20 cellular contexts compared by ENCODE assay signal in the genomic region with DNA sequence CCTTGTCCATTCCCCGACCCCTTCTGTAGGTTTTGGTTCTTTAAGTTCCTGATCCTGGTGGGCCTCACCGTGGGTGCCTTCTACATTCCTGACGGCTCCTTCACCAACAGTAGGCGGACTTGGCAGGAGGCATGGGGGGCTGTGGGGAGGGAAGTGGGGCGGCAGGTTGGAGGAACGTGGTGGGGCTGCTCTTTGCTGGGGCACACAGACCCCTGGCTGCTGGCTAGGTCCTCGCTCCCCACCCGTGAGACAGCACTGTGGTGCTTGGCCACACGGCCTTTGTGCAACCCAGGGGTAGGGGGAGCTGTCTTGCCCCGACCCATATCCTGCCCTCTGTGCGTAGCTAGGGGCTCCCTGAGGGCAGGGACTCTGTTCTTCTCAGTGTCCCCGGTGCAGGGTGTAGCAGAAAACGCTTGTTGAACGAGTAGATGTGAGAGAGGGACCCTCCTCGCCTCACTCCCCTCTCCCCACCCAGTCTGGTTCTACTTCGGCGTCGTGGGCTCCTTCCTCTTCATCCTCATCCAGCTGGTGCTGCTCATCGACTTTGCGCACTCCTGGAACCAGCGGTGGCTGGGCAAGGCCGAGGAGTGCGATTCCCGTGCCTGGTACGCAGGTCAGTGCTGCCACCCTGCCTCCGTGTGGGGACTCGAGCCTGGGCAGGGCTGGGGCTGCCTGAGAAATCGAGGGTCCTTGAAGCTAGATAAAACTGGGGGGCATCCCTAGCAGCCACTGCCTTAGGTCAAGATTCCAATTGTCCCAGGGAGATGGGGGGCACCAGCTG. TPM values are rescaled to one million over a fixed set of nuclear protein-coding genes. Genes with fewer than 3 reads are reported as not detected.
DNase-seq lines count a peak whose midpoint lies in the region; ATAC-seq and TF ChIP-seq lines count a peak whose summit lies in the region.
"Had no signal": no experiment of that assay in that cellular context is flagged by ENCODE, and none has a peak within 500 bp of the region (broad histone marks: within the 10 kb centered on the region; RNA-seq: fewer than 3 reads in every experiment).

No MANE protein-coding gene starts in this region.

- DNase-seq in colonic mucosa (no peak), naive B cell (no peak), midbrain (lab: John Stamatoyannopoulos, UW) (no peak)
- no peak for DNase-seq in activated naive CD8-positive, alpha-beta T cell treated with anti-CD3 and anti-CD28 coated beads for 36 hours
- DNase-seq: Caco-2; CD4-positive, CD25-positive, alpha-beta regulatory T cell; KBM-7; NCI-H1417 treated with DMSO at 0.1 percent for 48 hours; NCI-H1930; NCI-H446; NCI-H69; NK-92 treated with Interleukin-12 subunit alpha and Interleukin-12 subunit beta, amount 100 ng/mL, for 24 hours; OCI-M1 had no signal

- intact Hi-C loops in colonic mucosa (cut with DNase I), result loop anchor here (10.0 kb wide), 1 partner anchor 131 kb away; a partner anchor contains a TSS

- no peaks in the 10 kb centered on the region for H3K9me3 Mint-ChIP-seq in naive B cell
- H3K9me3 Mint-ChIP-seq in activated naive CD8-positive, alpha-beta T cell treated with anti-CD3 and anti-CD28 coated beads for 36 hours, result no peaks in the 10 kb centered on the region
- H3K9me3 Mint-ChIP-seq: CD4-positive, CD25-positive, alpha-beta regulatory T cell had no signal

- H3K36me3 Mint-ChIP-seq in naive B cell, result no peaks in the 10 kb centered on the region
- no peaks in the 10 kb centered on the region for H3K36me3 Mint-ChIP-seq in activated naive CD8-positive, alpha-beta T cell treated with anti-CD3 and anti-CD28 coated beads for 36 hours
- H3K36me3 Mint-ChIP-seq: CD4-positive, CD25-positive, alpha-beta regulatory T cell had no signal

- H3K4me1 ChIP-seq in DOHH2 (ENCODE audit: control insufficient read depth, low read length) (peaks cover 72% of the 10 kb centered on the region), colonic mucosa (no peaks in the 10 kb centered on the region)
- H3K4me1 ChIP-seq: HAP-1 had no signal

- peak overlapping the region; percentile 9 to 42 for H3K9ac ChIP-seq in colonic mucosa (ENCODE audit: low read depth in 2 of 2, low read length in 2 of 2)

- H3K4me3 ChIP-seq in DOHH2 (ENCODE audit: low read length), result peak overlapping the region; percentile 97
- H3K4me3 ChIP-seq in colonic mucosa, result no peak overlapping the region
- H3K4me3 ChIP-seq: HAP-1, SJSA1 had no signal

- TF ChIP-seq CTCF in 22Rv1 (IDR thresholded peaks at IDR 0.05) (no peak), DOHH2 (IDR thresholded peaks at IDR 0.05; ENCODE audit: low read depth, low read length, poor library complexity, severe bottlenecking) (peak; percentile 20), colonic mucosa (IDR thresholded peaks at IDR 0.05) (no peak)

- H3K4me1 Mint-ChIP-seq in naive B cell, result peaks cover 26 to 35% (median 28%) of the 10 kb centered on the region in 3 donors
- H3K4me1 Mint-ChIP-seq in activated naive CD8-positive, alpha-beta T cell treated with anti-CD3 and anti-CD28 coated beads for 36 hours, result no peaks in the 10 kb centered on the region
- H3K4me1 Mint-ChIP-seq: CD4-positive, CD25-positive, alpha-beta regulatory T cell had no signal

- H3K27me3 ChIP-seq in DOHH2 (ENCODE audit: control insufficient read depth, low read length), result no peaks in the 10 kb centered on the region
- no peaks in the 10 kb centered on the region for H3K27me3 ChIP-seq in colonic mucosa
- H3K27me3 ChIP-seq: SJSA1 had no signal

- no peak overlapping the region for H3K4me3 Mint-ChIP-seq in naive B cell
- H3K4me3 Mint-ChIP-seq in activated naive CD8-positive, alpha-beta T cell treated with anti-CD3 and anti-CD28 coated beads for 36 hours, result no peak overlapping the region
- H3K4me3 Mint-ChIP-seq: CD4-positive, CD25-positive, alpha-beta regulatory T cell had no signal

- peak overlapping the region in 4 of 6 donors; percentile 30 to 98 (median 86) for H3K27ac Mint-ChIP-seq in naive B cell
- H3K27ac Mint-ChIP-seq in activated naive CD8-positive, alpha-beta T cell treated with anti-CD3 and anti-CD28 coated beads for 36 hours, result no peak overlapping the region
- H3K27ac Mint-ChIP-seq: CD4-positive, CD25-positive, alpha-beta regulatory T cell had no signal

- H3F3A ChIP-seq in DOHH2 (ENCODE audit: control insufficient read depth, insufficient read depth), result peaks cover 5% of the 10 kb centered on the region

- H3K9me2 ChIP-seq in DOHH2 (replicated peaks; ENCODE audit: control insufficient read depth, low read length), result no peaks in the 10 kb centered on the region

- H3K27ac ChIP-seq in 22Rv1 (0 out of 2 replicates have a peak overlapping the region, but pooled peaks have one; percentile 3), DOHH2 (ENCODE audit: low read depth, low read length) (peak overlapping the region; percentile 95), colonic mucosa (no peak overlapping the region)
- H3K27ac ChIP-seq: SJSA1 had no signal

- H3K36me3 ChIP-seq in DOHH2 (ENCODE audit: control insufficient read depth, low read length) (peaks cover 64% of the 10 kb centered on the region), colonic mucosa (no peaks in the 10 kb centered on the region)
- H3K36me3 ChIP-seq: HAP-1 had no signal

- H3K9me3 ChIP-seq in DOHH2 (ENCODE audit: control insufficient read depth, insufficient read depth, low read length) (no peaks in the 10 kb centered on the region), colonic mucosa (no peaks in the 10 kb centered on the region)
- H3K9me3 ChIP-seq: Caco-2, HAP-1, SJSA1 had no signal

- peaks cover 49% of the 10 kb centered on the region for H3K79me2 ChIP-seq in DOHH2 (ENCODE audit: control insufficient read depth, low read length)

- H4K20me1 ChIP-seq in DOHH2 (ENCODE audit: control insufficient read depth, insufficient read depth, low read depth, low read length), result no peaks in the 10 kb centered on the region

- H3K4me2 ChIP-seq in DOHH2 (ENCODE audit: low read length), result peak overlapping the region; percentile 93

- H3K27me3 Mint-ChIP-seq in naive B cell, result peaks cover 0 to 4% (median 0%) of the 10 kb centered on the region in 3 donors
- H3K27me3 Mint-ChIP-seq in activated naive CD8-positive, alpha-beta T cell treated with anti-CD3 and anti-CD28 coated beads for 36 hours, result peaks cover 27% of the 10 kb centered on the region

- ATAC-seq in naive B cell (ENCODE audit: low read depth in 2 of 2) (no peak), GM19328 (IDR thresholded peaks at IDR 0.05; ENCODE audit: unreplicated experiment) (no peak), HG03565 (IDR thresholded peaks at IDR 0.05; ENCODE audit: unreplicated experiment) (no peak)

RNA-seq across cellular contexts. Expression of a gene that starts 12.5 kb away (rescaled TPM):
- total RNA-seq in colonic mucosa, result 100 to 1,000 TPM; 203 to 212 TPM
- polyA plus RNA-seq in naive B cell (ENCODE audit: low read depth in 6 of 6), result 1 to 10 TPM in 1 of 6 donors, under 1 TPM in 4, not detected in 1; 0.54 to 1.6 (median 0.77) TPM
- total RNA-seq in activated naive CD8-positive, alpha-beta T cell treated with anti-CD3 and anti-CD28 coated beads for 36 hours, result under 1 TPM in 1 of 2 experiments, not detected in 1; 0.16 TPM
- total RNA-seq: CD4-positive, CD25-positive, alpha-beta regulatory T cell had no signal

RNA-seq across cellular contexts. Expression of a gene that starts 52.6 kb away (rescaled TPM):
- total RNA-seq in colonic mucosa, result 1 to 10 TPM; 2.8 to 4.7 TPM
- polyA plus RNA-seq in naive B cell (ENCODE audit: low read depth in 6 of 6), result under 1 TPM in 1 of 6 donors, not detected in 5; 0.55 TPM
- total RNA-seq in activated naive CD8-positive, alpha-beta T cell treated with anti-CD3 and anti-CD28 coated beads for 36 hours, result not detected
- total RNA-seq: A673; CD4-positive, CD25-positive, alpha-beta regulatory T cell had no signal
- polyA plus RNA-seq: CD4-positive, CD25-positive, alpha-beta regulatory T cell had no signal

Comparison
In these comparisons a context has a peak if more than half of its experiments do, and no peak if none do; other contexts are left out.
1. RNA of a gene that starts 12.5 kb away (total RNA-seq): 203 to 212 TPM in colonic mucosa; 0.16 TPM in activated naive CD8-positive, alpha-beta T cell treated with anti-CD3 and anti-CD28 coated beads for 36 hours; every median in the first group is over 100 times any median in the second.